In genomic region chr3:12556723-12557471, GRCh38 we compare ENCODE assay signal across 8 cellular contexts. TPM values are rescaled to one million over a fixed set of nuclear protein-coding genes. Genes with fewer than 3 reads are reported as not detected.
A peak's percentile ranks its signal among the peaks of the same experiment; 100 is the strongest.
DNase-seq lines count a peak whose midpoint lies in the region; ATAC-seq and TF ChIP-seq lines count a peak whose summit lies in the region.

Gene MKRN2, plus strand, starts transcription at chr3:12557087. Its CDS starts 64 bp downstream, at chr3:12557151.

- H3K9me3 ChIP-seq in mucosa of descending colon = no peaks in the 10 kb centered on the region

- intact Hi-C loops in mucosa of descending colon (cut with DNase I, micrococcal nuclease) = no loop called here

- ATAC-seq in mucosa of descending colon = peak; percentile 99

- H3K36me3 ChIP-seq in mucosa of descending colon (ENCODE audit: low read depth) = no peaks in the 10 kb centered on the region

- peak; percentile 83 for DNase-seq in Caki2 (ENCODE audit: low read depth)
- peak; percentile 90 for DNase-seq in GM20000 (ENCODE audit: low spot score)
- DNase-seq in HT-29 (ENCODE audit: low spot score) = peak; percentile 82
- peak; percentile 93 for DNase-seq in OCI-M1 (lab: John Stamatoyannopoulos, UW)
- peak; percentile 82 for DNase-seq in activated T-cell treated with anti-CD3 and anti-CD28 coated beads for 24 hours (ENCODE audit: low read depth)
- peak; percentile 90 for DNase-seq in epithelial cell of esophagus (ENCODE audit: low read depth)
- DNase-seq in mucosa of descending colon = peak; percentile 86 to 96 (median 93)
- DNase-seq in stimulated activated CD8-positive, alpha-beta memory T cell treated with anti-CD3 and anti-CD28 coated beads, Interleukin-4, amount 100 ng/mL, for 24 hours (ENCODE audit: low read depth) = peak; percentile 79

- peak within 1 kb of the TSS; percentile 89 for H3K4me3 ChIP-seq in epithelial cell of esophagus (ENCODE audit: low read length)
- peak within 1 kb of the TSS; percentile 51 for H3K4me3 ChIP-seq in mucosa of descending colon

- peaks cover 18% of the 10 kb centered on the region for H3K4me1 ChIP-seq in mucosa of descending colon (ENCODE audit: low read depth)

- TF ChIP-seq CTCF in GM20000 (IDR thresholded peaks at IDR 0.05; ENCODE audit: extremely low read depth, missing control alignments) (no peak), epithelial cell of esophagus (IDR thresholded peaks at IDR 0.05; ENCODE audit: insufficient read depth, low read depth, low read length, missing control alignments) (no peak), mucosa of descending colon (IDR thresholded peaks at IDR 0.05) (no peak)

- in situ Hi-C loops in Caki2 (cut with HindIII; ENCODE audit: low pct_unique_long_range_greater_than_20kb, low sequenced_read_pairs) = no loop called here

RNA-seq across cellular contexts. Expression of gene MKRN2, which starts in this region (rescaled TPM):
- total RNA-seq in Caki2 (2014; rRNA removed; shearing (Covaris generic); ENCODE audit: low replicate concordance) = 20.3 and 22.3 TPM in 2 replicates
- 10.8 and 13.5 TPM in 2 replicates for total RNA-seq in HT-29 (2014; rRNA removed; shearing (Covaris generic))
- 10 to 100 TPM; 19.5 to 23.8 (median 20.2) TPM for total RNA-seq in mucosa of descending colon

Comparison
In these comparisons a context has a peak if more than half of its experiments do, and no peak if none do; other contexts are left out.
1. Peak in every context shown above with its lines: DNase-seq, ATAC-seq and H3K4me3 ChIP-seq.